Comparison of ENCODE assay signal across 36 cellular contexts in the genomic region with DNA sequence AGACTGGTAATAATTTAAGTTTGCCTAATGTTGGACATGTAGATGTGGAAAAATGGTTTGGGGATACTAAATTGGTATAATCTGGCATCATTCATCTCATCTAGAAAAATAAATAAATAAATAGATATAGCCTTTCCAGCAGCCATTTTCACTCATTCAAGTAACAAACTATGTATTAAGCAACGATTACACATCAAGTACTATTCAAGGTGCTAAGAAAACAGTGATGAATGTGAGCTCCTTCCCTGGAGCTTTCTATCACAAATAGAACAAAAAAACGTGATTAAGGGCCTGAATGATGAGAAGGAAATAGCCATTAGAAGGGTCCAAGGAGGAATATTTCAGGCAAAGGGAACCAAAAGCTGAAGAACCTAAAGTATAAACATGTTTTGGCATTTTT. TPM values are rescaled to one million over a fixed set of nuclear protein-coding genes. Genes with fewer than 3 reads are reported as not detected.
"Had no signal": no experiment of that assay in that cellular context is flagged by ENCODE, and none has a peak within 500 bp of the region (broad histone marks: within the 10 kb centered on the region; RNA-seq: fewer than 3 reads in every experiment).

No MANE protein-coding gene starts in this region.

- H3K4me1 Mint-ChIP-seq: activated B cell treated with CpG ODN at 0.5 μM for 24 hours; activated naive CD4-positive, alpha-beta T cell treated with anti-CD3 and anti-CD28 coated beads, Interleukin-2, amount 50 U/mL, for 24 hours; activated naive CD8-positive, alpha-beta T cell treated with anti-CD3 and anti-CD28 coated beads, Interleukin-2, amount 50 U/mL, for 24 hours; activated T-helper 17 cell treated with anti-CD3 and anti-CD28 coated beads, Interleukin-2, amount 50 U/mL, for 72 hours; brain; central memory CD8-positive, alpha-beta T cell had no signal

- H3K4me3 Mint-ChIP-seq: activated B cell treated with CpG ODN at 0.5 μM for 24 hours; activated CD4-positive, alpha-beta T cell treated with anti-CD3 and anti-CD28 coated beads, Interleukin-2, amount 10 ng/mL, durations not matched to agents 24 days and 14 days; activated CD8-positive, alpha-beta T cell treated with anti-CD3 and anti-CD28 coated beads for 36 hours; activated naive CD4-positive, alpha-beta T cell treated with anti-CD3 and anti-CD28 coated beads, Interleukin-2, amount 10 ng/mL, durations not matched to agents 7 days and 5 days; activated naive CD4-positive, alpha-beta T cell treated with anti-CD3 and anti-CD28 coated beads, Interleukin-2, amount 50 U/mL, for 24 hours; activated naive CD8-positive, alpha-beta T cell; activated naive CD8-positive, alpha-beta T cell treated with anti-CD3 and anti-CD28 coated beads, Interleukin-2, amount 10 ng/mL, durations not matched to agents 7 days and 5 days; activated naive CD8-positive, alpha-beta T cell treated with anti-CD3 and anti-CD28 coated beads, Interleukin-2, amount 50 U/mL, for 24 hours; activated T-cell treated with anti-CD3 and anti-CD28 coated beads, Interleukin-2, amount 50 U/mL, for 4 hours; activated T-cell treated with anti-CD3 and anti-CD28 coated beads, Interleukin-2, amount 50 U/mL, for 72 hours; activated T-helper 1 cell treated with anti-CD3 and anti-CD28 coated beads, Interleukin-12 subunit alpha, Interleukin-12 subunit beta, Interleukin-2, Interleukin-4 antibody, amounts not matched to agents 30 ng/mL and 10 ng/mL and 1 ng/mL, durations not matched to agents 14 hours and 24 hours and 36 hours; activated T-helper 17 cell treated with anti-CD3 and anti-CD28 coated beads, Interleukin-2, amount 50 U/mL, for 72 hours; brain; central memory CD8-positive, alpha-beta T cell; T-helper 1 cell treated with Interleukin-12 subunit alpha and Interleukin-12 subunit beta and Interleukin-4 antibody, amounts not matched to agents 30 μg/mL and 1 μg/mL, for 36 hours; T-helper 2 cell treated with Interferon-gamma antibody and Interleukin-4, amounts not matched to agents 5 μg/mL and 100 μg/mL, for 36 hours had no signal

- H3K27me3 Mint-ChIP-seq: activated B cell treated with CpG ODN at 0.5 μM for 24 hours; activated CD4-positive, alpha-beta T cell treated with anti-CD3 and anti-CD28 coated beads, Interleukin-2, amount 10 ng/mL, durations not matched to agents 24 days and 14 days; activated CD8-positive, alpha-beta T cell treated with anti-CD3 and anti-CD28 coated beads for 36 hours; activated naive CD4-positive, alpha-beta T cell treated with anti-CD3 and anti-CD28 coated beads, Interleukin-2, amount 10 ng/mL, durations not matched to agents 7 days and 5 days; activated naive CD4-positive, alpha-beta T cell treated with anti-CD3 and anti-CD28 coated beads, Interleukin-2, amount 50 U/mL, for 24 hours; activated naive CD8-positive, alpha-beta T cell; activated naive CD8-positive, alpha-beta T cell treated with anti-CD3 and anti-CD28 coated beads, Interleukin-2, amount 10 ng/mL, durations not matched to agents 7 days and 5 days; activated naive CD8-positive, alpha-beta T cell treated with anti-CD3 and anti-CD28 coated beads, Interleukin-2, amount 50 U/mL, for 24 hours; activated T-helper 17 cell treated with anti-CD3 and anti-CD28 coated beads, Interleukin-2, amount 50 U/mL, for 72 hours; brain; central memory CD8-positive, alpha-beta T cell had no signal

- H3K36me3 ChIP-seq: ascending aorta had no signal

- H3K4me3 ChIP-seq: ascending aorta, cardiac muscle cell had no signal

- ATAC-seq: activated CD8-positive, alpha-beta T cell treated with anti-CD3 and anti-CD28 coated beads for 36 hours; activated naive CD8-positive, alpha-beta T cell treated with anti-CD3 and anti-CD28 coated beads, Interleukin-2, amount 50 U/mL, for 24 hours; activated T-cell treated with anti-CD3 and anti-CD28 coated beads, Interleukin-2, amount 50 U/mL, for 4 hours; activated T-cell treated with anti-CD3 and anti-CD28 coated beads, Interleukin-2, amount 50 U/mL, for 72 hours; activated T-helper 17 cell treated with anti-CD3 and anti-CD28 coated beads, Interleukin-2, amount 50 U/mL, for 72 hours had no signal

- H3K9me3 ChIP-seq: ascending aorta had no signal

- H3K27me3 ChIP-seq: ascending aorta, cardiac muscle cell had no signal

- H3K27ac ChIP-seq: ascending aorta, cardiac muscle cell, VCaP had no signal

- H3K9me3 Mint-ChIP-seq: activated B cell treated with CpG ODN at 0.5 μM for 24 hours; activated CD4-positive, alpha-beta T cell treated with anti-CD3 and anti-CD28 coated beads, Interleukin-2, amount 10 ng/mL, durations not matched to agents 24 days and 14 days; activated CD8-positive, alpha-beta T cell treated with anti-CD3 and anti-CD28 coated beads for 36 hours; activated naive CD4-positive, alpha-beta T cell treated with anti-CD3 and anti-CD28 coated beads, Interleukin-2, amount 10 ng/mL, durations not matched to agents 7 days and 5 days; activated naive CD4-positive, alpha-beta T cell treated with anti-CD3 and anti-CD28 coated beads, Interleukin-2, amount 50 U/mL, for 24 hours; activated naive CD8-positive, alpha-beta T cell treated with anti-CD3 and anti-CD28 coated beads, Interleukin-2, amount 10 ng/mL, durations not matched to agents 7 days and 5 days; activated naive CD8-positive, alpha-beta T cell treated with anti-CD3 and anti-CD28 coated beads, Interleukin-2, amount 50 U/mL, for 24 hours; activated T-cell treated with anti-CD3 and anti-CD28 coated beads, Interleukin-2, amount 50 U/mL, for 4 hours; activated T-cell treated with anti-CD3 and anti-CD28 coated beads, Interleukin-2, amount 50 U/mL, for 72 hours; activated T-helper 1 cell treated with anti-CD3 and anti-CD28 coated beads, Interleukin-12 subunit alpha, Interleukin-12 subunit beta, Interleukin-2, Interleukin-4 antibody, amounts not matched to agents 30 ng/mL and 10 ng/mL and 1 ng/mL, durations not matched to agents 14 hours and 24 hours and 36 hours; activated T-helper 17 cell treated with anti-CD3 and anti-CD28 coated beads, Interleukin-2, amount 50 U/mL, for 72 hours; brain; central memory CD8-positive, alpha-beta T cell; T-helper 1 cell treated with Interleukin-12 subunit alpha and Interleukin-12 subunit beta and Interleukin-4 antibody, amounts not matched to agents 30 μg/mL and 1 μg/mL, for 36 hours; T-helper 2 cell treated with Interferon-gamma antibody and Interleukin-4, amounts not matched to agents 5 μg/mL and 100 μg/mL, for 36 hours had no signal

- DNase-seq: activated B cell treated with CpG ODN at 0.5 μM for 24 hours; activated CD4-positive, alpha-beta T cell treated with anti-CD3 and anti-CD28 coated beads for 4 hours; activated CD4-positive, alpha-beta T cell treated with anti-CD3 and anti-CD28 coated beads, Interleukin-2, amount 10 ng/mL, durations not matched to agents 24 days and 14 days; activated CD4-positive, alpha-beta T cell treated with anti-CD3 and anti-CD28 coated beads, Interleukin-2, amount 50 U/mL, for 1 hour; activated CD4-positive, alpha-beta T cell treated with anti-CD3 and anti-CD28 coated beads, Interleukin-2, amount 50 U/mL, for 4 hours; activated CD4-positive, CD25-positive, alpha-beta regulatory T cell treated with anti-CD3 and anti-CD28 coated beads, Interleukin-2, amount 50 U/mL, for 72 hours; activated CD8-positive, alpha-beta T cell treated with anti-CD3 and anti-CD28 coated beads for 36 hours; activated gamma-delta T cell; activated naive CD4-positive, alpha-beta T cell treated with anti-CD3 and anti-CD28 coated beads, Interleukin-2, amount 10 ng/mL, durations not matched to agents 7 days and 5 days; activated naive CD4-positive, alpha-beta T cell treated with Interleukin-2 at 50 U/mL for 16 hours; activated naive CD8-positive, alpha-beta T cell treated with anti-CD3 and anti-CD28 coated beads, Interleukin-2, amount 10 ng/mL, durations not matched to agents 7 days and 5 days; activated naive CD8-positive, alpha-beta T cell treated with anti-CD3 and anti-CD28 coated beads, Interleukin-2, amount 50 U/mL, for 24 hours; activated T-cell treated with anti-CD3 and anti-CD28 coated beads for 4 hours; activated T-cell treated with anti-CD3 and anti-CD28 coated beads, Interleukin-2, amount 50 U/mL, for 1 hour; activated T-cell treated with anti-CD3 and anti-CD28 coated beads, Interleukin-2, amount 50 U/mL, for 4 hours; activated T-cell treated with anti-CD3 and anti-CD28 coated beads, Interleukin-2, amount 50 U/mL, for 72 hours; amygdala; anterior cingulate cortex; caudate nucleus; cerebellar nuclear complex; T-helper 1 cell; T-helper 2 cell; T-helper 9 cell had no signal

- H3K27ac Mint-ChIP-seq: activated B cell treated with CpG ODN at 0.5 μM for 24 hours; activated CD4-positive, alpha-beta T cell treated with anti-CD3 and anti-CD28 coated beads, Interleukin-2, amount 10 ng/mL, durations not matched to agents 24 days and 14 days; activated CD8-positive, alpha-beta T cell treated with anti-CD3 and anti-CD28 coated beads for 36 hours; activated naive CD4-positive, alpha-beta T cell treated with anti-CD3 and anti-CD28 coated beads, Interleukin-2, amount 10 ng/mL, durations not matched to agents 7 days and 5 days; activated naive CD4-positive, alpha-beta T cell treated with anti-CD3 and anti-CD28 coated beads, Interleukin-2, amount 50 U/mL, for 24 hours; activated naive CD8-positive, alpha-beta T cell; activated naive CD8-positive, alpha-beta T cell treated with anti-CD3 and anti-CD28 coated beads, Interleukin-2, amount 10 ng/mL, durations not matched to agents 7 days and 5 days; activated naive CD8-positive, alpha-beta T cell treated with anti-CD3 and anti-CD28 coated beads, Interleukin-2, amount 50 U/mL, for 24 hours; activated T-cell treated with anti-CD3 and anti-CD28 coated beads, Interleukin-2, amount 50 U/mL, for 72 hours; activated T-helper 1 cell treated with anti-CD3 and anti-CD28 coated beads, Interleukin-12 subunit alpha, Interleukin-12 subunit beta, Interleukin-2, Interleukin-4 antibody, amounts not matched to agents 30 ng/mL and 10 ng/mL and 1 ng/mL, durations not matched to agents 14 hours and 24 hours and 36 hours; activated T-helper 17 cell treated with anti-CD3 and anti-CD28 coated beads, Interleukin-2, amount 50 U/mL, for 72 hours; brain; T-helper 1 cell treated with Interleukin-12 subunit alpha and Interleukin-12 subunit beta and Interleukin-4 antibody, amounts not matched to agents 30 μg/mL and 1 μg/mL, for 36 hours; T-helper 2 cell treated with Interferon-gamma antibody and Interleukin-4, amounts not matched to agents 5 μg/mL and 100 μg/mL, for 36 hours had no signal

- H3K4me1 ChIP-seq: ascending aorta had no signal

RNA-seq across cellular contexts. Expression of gene TAL1, which starts 44.8 kb away (rescaled TPM):
- total RNA-seq: activated B cell treated with CpG ODN at 0.5 μM for 24 hours; activated CD4-positive, alpha-beta T cell treated with anti-CD3 and anti-CD28 coated beads, Interleukin-2, amount 10 ng/mL, durations not matched to agents 24 days and 14 days; activated CD8-positive, alpha-beta memory T cell treated with anti-CD3 and anti-CD28 coated beads for 36 hours; activated CD8-positive, alpha-beta T cell treated with anti-CD3 and anti-CD28 coated beads for 36 hours; activated naive CD8-positive, alpha-beta T cell treated with anti-CD3 and anti-CD28 coated beads, Interleukin-2, amount 10 ng/mL, durations not matched to agents 7 days and 5 days; activated T-helper 1 cell treated with anti-CD3 and anti-CD28 coated beads, Interleukin-12 subunit alpha, Interleukin-12 subunit beta, Interleukin-2, Interleukin-4 antibody, amounts not matched to agents 30 ng/mL and 10 ng/mL and 1 ng/mL, durations not matched to agents 14 hours and 24 hours and 36 hours; activated T-helper 17 cell treated with anti-CD3 and anti-CD28 coated beads, Interleukin-2, amount 50 U/mL, for 72 hours; bronchial epithelial cell had no signal
